In the genomic region with DNA sequence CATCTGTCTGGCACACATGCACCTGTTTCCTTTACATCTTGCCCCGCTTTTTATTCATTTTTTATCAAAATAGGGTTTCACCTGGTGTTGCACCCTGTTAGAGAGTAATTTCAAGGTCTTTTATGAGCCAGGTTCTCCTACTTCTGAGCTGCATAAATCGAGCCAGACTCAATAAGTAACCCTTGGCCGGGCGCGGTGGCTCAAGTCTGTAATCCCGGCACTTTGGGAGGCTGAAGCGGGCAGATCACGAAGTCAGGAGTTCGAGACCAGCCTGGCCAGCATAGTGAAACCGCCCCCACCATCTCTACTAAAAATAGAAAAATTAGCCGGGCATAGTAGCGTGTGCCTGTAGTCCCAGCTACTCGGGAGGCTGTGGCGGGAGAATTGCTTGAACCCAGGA, we compare ENCODE assay signal across 8 cellular contexts. TPM values are rescaled to one million over a fixed set of nuclear protein-coding genes. Genes with fewer than 3 reads are reported as not detected.
A peak's percentile ranks its signal among the peaks of the same experiment; 100 is the strongest.
DNase-seq lines count a peak whose midpoint lies in the region; ATAC-seq and TF ChIP-seq lines count a peak whose summit lies in the region.

No MANE protein-coding gene starts in this region.

- peak overlapping the region; percentile 90 for H3K4me3 ChIP-seq in iPS-15b (ENCODE audit: low read depth, low read length)
- peak overlapping the region in 6 of 8 donors; percentile 63 to 98 (median 89) for H3K4me3 ChIP-seq in spleen

- peaks cover 3% of the 10 kb centered on the region; the same call in 1 of the 2 replicates for H3K27me3 Mint-ChIP-seq in HFFc6 (ENCODE audit: insufficient read depth)
- no peaks in the 10 kb centered on the region for H3K27me3 Mint-ChIP-seq in activated T-helper 17 cell treated with anti-CD3 and anti-CD28 coated beads, Interleukin-2, amount 50 U/mL, for 72 hours

- H3K4me1 ChIP-seq in iPS-15b (ENCODE audit: control insufficient read depth, insufficient read depth, low read length) (no peaks in the 10 kb centered on the region), spleen (peaks cover 3 to 22% (median 15%) of the 10 kb centered on the region in 6 donors)

- H3K27me3 ChIP-seq in iPS-15b (ENCODE audit: control insufficient read depth, insufficient read depth, low read length) (no peaks in the 10 kb centered on the region), spleen (replicated peaks in 1 of 7) (no peaks in the 10 kb centered on the region)

- H3K9me3 ChIP-seq in iPS-15b (ENCODE audit: control insufficient read depth, insufficient read depth, low read length): no peaks in the 10 kb centered on the region
- H3K9me3 ChIP-seq in spleen: no peaks in the 10 kb centered on the region

- H3K9ac ChIP-seq in iPS-15b (ENCODE audit: low read depth, low read length): no peak overlapping the region

- DNase-seq in HFFc6: no peak
- DNase-seq in spleen: peak; percentile 84
- DNase-seq in SW480 (ENCODE audit: low spot score): no peak
- DNase-seq in NCI-H1436 treated with DMSO at 0.1 percent for 48 hours (lab: John Stamatoyannopoulos, UW): no peak

- H3K36me3 ChIP-seq in iPS-15b (ENCODE audit: control insufficient read depth, insufficient read depth, low read length) (no peaks in the 10 kb centered on the region), spleen (no peaks in the 10 kb centered on the region)

- H3K36me3 Mint-ChIP-seq in HFFc6 (ENCODE audit: low read depth): no peaks in the 10 kb centered on the region
- H3K36me3 Mint-ChIP-seq in activated T-helper 17 cell treated with anti-CD3 and anti-CD28 coated beads, Interleukin-2, amount 50 U/mL, for 72 hours (ENCODE audit: low read depth): peaks cover 6% of the 10 kb centered on the region

- H3K27ac Mint-ChIP-seq in HFFc6: peak overlapping the region; percentile 98; the same call in 1 of the 2 replicates
- peak overlapping the region; percentile 95 for H3K27ac Mint-ChIP-seq in activated T-helper 17 cell treated with anti-CD3 and anti-CD28 coated beads, Interleukin-2, amount 50 U/mL, for 72 hours

- peak overlapping the region; percentile 93 to 100 (median 98) for H3K27ac ChIP-seq in spleen

- WGBS in spleen, 5 donors: 71 to 79% (median 76%) methylated on average over 14 of the region's 14 CpGs

- ATAC-seq in activated T-helper 17 cell treated with anti-CD3 and anti-CD28 coated beads, Interleukin-2, amount 50 U/mL, for 72 hours (replicated peaks): no peak
- no peak for ATAC-seq in GM21360 (IDR thresholded peaks at IDR 0.05; ENCODE audit: unreplicated experiment)
- no peak for ATAC-seq in GM19452 (IDR thresholded peaks at IDR 0.05; ENCODE audit: unreplicated experiment)

- intact Hi-C loops in spleen (cut with DNase I; ENCODE audit: low total_unique reads): no loop called here

- H3K4me3 Mint-ChIP-seq in HFFc6: peak overlapping the region; percentile 90
- H3K4me3 Mint-ChIP-seq in activated T-helper 17 cell treated with anti-CD3 and anti-CD28 coated beads, Interleukin-2, amount 50 U/mL, for 72 hours: peak overlapping the region; percentile 83

- no peaks in the 10 kb centered on the region for H3K9me3 Mint-ChIP-seq in HFFc6
- no peaks in the 10 kb centered on the region for H3K9me3 Mint-ChIP-seq in activated T-helper 17 cell treated with anti-CD3 and anti-CD28 coated beads, Interleukin-2, amount 50 U/mL, for 72 hours

- H3K4me1 Mint-ChIP-seq in HFFc6 (ENCODE audit: low read depth): 0 out of 2 replicates have a peak, but pooled peaks cover 7% of the 10 kb centered on the region
- H3K4me1 Mint-ChIP-seq in activated T-helper 17 cell treated with anti-CD3 and anti-CD28 coated beads, Interleukin-2, amount 50 U/mL, for 72 hours: no peaks in the 10 kb centered on the region

- no peak for TF ChIP-seq POLR2A in spleen (IDR thresholded peaks at IDR 0.05)

- TF ChIP-seq CTCF in HFFc6 (IDR thresholded peaks at IDR 0.05) (no peak), spleen (IDR thresholded peaks at IDR 0.05 in 8 of 11, conservative IDR thresholded peaks at IDR 0.05 in 3 of 11) (no peak)

RNA-seq across cellular contexts. Expression of gene PPP2R3B, which starts 1.0 kb away (rescaled TPM):
- total RNA-seq in HFFc6 (2021; fragmentation: NEBNext Ultra II Directional; extraction: Animal tissue kit (Norgen Biotek cat#: 25700)): 10 to 100 TPM; 11.7 to 20.5 (median 13.9) TPM
- 10 to 100 TPM; 19.3 to 22.6 TPM for total RNA-seq in activated T-helper 17 cell treated with anti-CD3 and anti-CD28 coated beads, Interleukin-2, amount 50 U/mL, for 72 hours
- 10 to 100 TPM; 12.6 to 34.2 (median 24.4) TPM for total RNA-seq in spleen
- polyA plus RNA-seq in spleen: 10 to 100 TPM; 27.0 to 62.2 (median 45.8) TPM
